In genomic region chr12:58965568-58965967, GRCh38 we compare ENCODE assay signal across 17 cellular contexts. TPM values are rescaled to one million over a fixed set of nuclear protein-coding genes. Genes with fewer than 3 reads are reported as not detected.
DNase-seq lines count a peak whose midpoint lies in the region; ATAC-seq and TF ChIP-seq lines count a peak whose summit lies in the region.
"Had no signal": no experiment of that assay in that cellular context is flagged by ENCODE, and none has a peak within 500 bp of the region (broad histone marks: within the 10 kb centered on the region; RNA-seq: fewer than 3 reads in every experiment).

No MANE protein-coding gene starts in this region.

- TF ChIP-seq CTCF in PC-3 (conservative IDR thresholded peaks at IDR 0.05; ENCODE audit: low read depth, low read length) = no peak
- TF ChIP-seq CTCF in epithelial cell of esophagus (IDR thresholded peaks at IDR 0.05; ENCODE audit: insufficient read depth, low read depth, low read length, missing control alignments) = no peak
- TF ChIP-seq CTCF in mucosa of descending colon (IDR thresholded peaks at IDR 0.05) = no peak

- no peak overlapping the region for H2AFZ ChIP-seq in PC-3 (ENCODE audit: low read length)
- H2AFZ ChIP-seq: GM23248 had no signal

- no peaks in the 10 kb centered on the region for H3K27me3 ChIP-seq in PC-3 (ENCODE audit: low read length)
- H3K27me3 ChIP-seq: BLaER1 treated with 17β-estradiol and CSF1 and Interleukin-3, amounts not matched to agents 10 nM and 100 nM had no signal

- H3K27ac ChIP-seq in PC-3 (ENCODE audit: low read length) = no peak overlapping the region
- H3K27ac ChIP-seq: BLaER1 treated with 17β-estradiol and CSF1 and Interleukin-3, amounts not matched to agents 10 nM and 100 nM; GM23248 had no signal

- no peaks in the 10 kb centered on the region for H3K9me2 ChIP-seq in PC-3 (replicated peaks; ENCODE audit: low read length)

- H3K36me3 ChIP-seq in PC-3 (ENCODE audit: low read depth, low read length) (no peaks in the 10 kb centered on the region), mucosa of descending colon (ENCODE audit: low read depth) (no peaks in the 10 kb centered on the region)
- H3K36me3 ChIP-seq: BLaER1 treated with 17β-estradiol and CSF1 and Interleukin-3, amounts not matched to agents 10 nM and 100 nM; HAP-1 had no signal

- no peaks in the 10 kb centered on the region for H3F3A ChIP-seq in PC-3 (ENCODE audit: low read length, unreplicated experiment)

- CTCF ChIA-PET in PC-3 (lab: Charles Lee) = no interaction called here

- ATAC-seq in PC-3 (no peak), mucosa of descending colon (peak; percentile 82), GM19023 (IDR thresholded peaks at IDR 0.05; ENCODE audit: unreplicated experiment) (no peak), GM18873 (IDR thresholded peaks at IDR 0.05; ENCODE audit: low FRiP score, unreplicated experiment) (no peak)
- ATAC-seq: CD8-positive, alpha-beta T cell; GM12878 had no signal

- no peak overlapping the region for H3K9ac ChIP-seq in PC-3 (ENCODE audit: low read length)
- H3K9ac ChIP-seq: BLaER1 treated with 17β-estradiol and CSF1 and Interleukin-3, amounts not matched to agents 10 nM and 100 nM; GM23248 had no signal

- POLR2A ChIA-PET in PC-3 (lab: Charles Lee; ENCODE audit: unreplicated experiment) = no interaction called here

- intact Hi-C loops in PC-3 (cut with micrococcal nuclease) (no loop called here), mucosa of descending colon (cut with DNase I, micrococcal nuclease) (no loop called here)

- H3K79me2 ChIP-seq in PC-3 (ENCODE audit: low read length) = no peaks in the 10 kb centered on the region

- H4K20me1 ChIP-seq in PC-3 (ENCODE audit: low read length) = no peaks in the 10 kb centered on the region
- H4K20me1 ChIP-seq: BLaER1 treated with 17β-estradiol and CSF1 and Interleukin-3, amounts not matched to agents 10 nM and 100 nM had no signal

- DNase-seq in HPDE6-E6E7 (ENCODE audit: extremely low spot score) = peak; percentile 29
- peak; percentile 13 for DNase-seq in PC-3
- peak; percentile 48 for DNase-seq in epithelial cell of esophagus (ENCODE audit: low read depth)
- DNase-seq in mucosa of descending colon = no peak
- DNase-seq in SHP77 (lab: John Stamatoyannopoulos, UW) = no peak
- DNase-seq: CD8-positive, alpha-beta T cell; DMS 273 treated with DMSO at 0.1 percent for 48 hours; DMS53; DND-41; EL; GM23248 had no signal

- H3K4me2 ChIP-seq in PC-3 (ENCODE audit: low read length) = no peak overlapping the region
- H3K4me2 ChIP-seq: BLaER1 treated with 17β-estradiol and CSF1 and Interleukin-3, amounts not matched to agents 10 nM and 100 nM had no signal

- no peaks in the 10 kb centered on the region for H3K9me3 ChIP-seq in PC-3 (ENCODE audit: low read length)
- no peaks in the 10 kb centered on the region for H3K9me3 ChIP-seq in mucosa of descending colon
- H3K9me3 ChIP-seq: BLaER1 treated with 17β-estradiol and CSF1 and Interleukin-3, amounts not matched to agents 10 nM and 100 nM; HAP-1 had no signal

- no peaks in the 10 kb centered on the region for H3K4me1 ChIP-seq in PC-3 (ENCODE audit: insufficient read depth, low read length)
- H3K4me1 ChIP-seq in mucosa of descending colon (ENCODE audit: low read depth) = no peaks in the 10 kb centered on the region
- H3K4me1 ChIP-seq: HAP-1 had no signal

- H3K4me3 ChIP-seq in PC-3 (ENCODE audit: low read length) (no peak overlapping the region), epithelial cell of esophagus (ENCODE audit: low read length) (no peak overlapping the region), mucosa of descending colon (no peak overlapping the region)
- H3K4me3 ChIP-seq: BLaER1 treated with 17β-estradiol and CSF1 and Interleukin-3, amounts not matched to agents 10 nM and 100 nM; GM12878; GM23248; HAP-1 had no signal

- BruUV-seq in PC-3 (replicated peaks; lab: Mats Ljungman, UMichigan) = no TSS peak

RNA-seq across cellular contexts. Expression of gene LRIG3, which starts 45.3 kb away (rescaled TPM):
- total RNA-seq in PC-3 (2014; rRNA removed) (8.6 and 10.8 TPM in 2 replicates), mucosa of descending colon (10 to 100 TPM; 65.6 to 95.8 (median 90.0) TPM)
- total RNA-seq: B cell; CD8-positive, alpha-beta T cell had no signal

Comparison
In these comparisons a context has a peak if more than half of its experiments do, and no peak if none do; other contexts are left out.
1. DNase-seq: peak in HPDE6-E6E7 (single experiment), PC-3 (single experiment) and epithelial cell of esophagus (single experiment); none in mucosa of descending colon (0 of 3) and SHP77 (0 of 2).